ENCODE assay signal across 1 cellular context in genomic region chr17:63854709-63855108, GRCh38.
TF ChIP-seq lines count a peak whose summit lies in the region.

No MANE protein-coding gene starts in this region.

TF ChIP-seq in HepG2, 621 proteins besides CTCF, POLR2A, EP300 and RAD21 (continued from another document and continues in another):
- TF ChIP-seq ARID5B (CRISPR knock-in tag; IDR thresholded peaks at IDR 0.05) (peak; percentile 52), ZKSCAN5 (CRISPR knock-in tag; IDR thresholded peaks at IDR 0.05) (no peak), GRHL1 (CRISPR knock-in tag; conservative IDR thresholded peaks at IDR 0.05) (no peak), ZNF652 (CRISPR knock-in tag; IDR thresholded peaks at IDR 0.05; ENCODE audit: borderline replicate concordance, low read depth) (peak; percentile 37; the same call in 1 of the 2 replicates), ZBTB39 (CRISPR knock-in tag; IDR thresholded peaks at IDR 0.05) (no peak), ZNF101 (CRISPR knock-in tag; IDR thresholded peaks at IDR 0.05; ENCODE audit: borderline replicate concordance, low read depth) (no peak), HMGA1 (CRISPR knock-in tag; conservative IDR thresholded peaks at IDR 0.05) (no peak), ETV5 (CRISPR knock-in tag; IDR thresholded peaks at IDR 0.05; ENCODE audit: borderline replicate concordance) (no peak; the same call in 1 of the 2 replicates), ZNF570 (CRISPR knock-in tag; IDR thresholded peaks at IDR 0.05; ENCODE audit: borderline replicate concordance) (no peak), SNAPC5 (CRISPR knock-in tag; IDR thresholded peaks at IDR 0.05; ENCODE audit: borderline replicate concordance) (no peak), CENPT (CRISPR knock-in tag; IDR thresholded peaks at IDR 0.05; ENCODE audit: low read depth) (no peak), ZMAT3 (CRISPR knock-in tag; conservative IDR thresholded peaks at IDR 0.05) (no peak), STAT6 (CRISPR knock-in tag; IDR thresholded peaks at IDR 0.05; ENCODE audit: borderline replicate concordance) (no peak), ZGPAT (CRISPR knock-in tag; IDR thresholded peaks at IDR 0.05) (0 out of 2 replicates have a peak, but pooled peaks have one; percentile 16), ZBTB26 (CRISPR knock-in tag; IDR thresholded peaks at IDR 0.05; ENCODE audit: borderline replicate concordance) (no peak), DR1 (CRISPR knock-in tag; IDR thresholded peaks at IDR 0.05) (no peak), U2AF2 (IDR thresholded peaks at IDR 0.05; ENCODE audit: low read depth, low read length) (no peak), REPIN1 (CRISPR knock-in tag; IDR thresholded peaks at IDR 0.05; ENCODE audit: borderline replicate concordance, low read depth) (0 out of 2 replicates have a peak, but pooled peaks have one; percentile 55), PRDM15 (CRISPR knock-in tag; IDR thresholded peaks at IDR 0.05) (peak; percentile 46; the same call in 1 of the 2 replicates), SP140L (CRISPR knock-in tag; IDR thresholded peaks at IDR 0.05; ENCODE audit: borderline replicate concordance) (no peak), KDM2A (CRISPR knock-in tag; IDR thresholded peaks at IDR 0.05; ENCODE audit: borderline replicate concordance, low read depth) (no peak), ZNF597 (CRISPR knock-in tag; IDR thresholded peaks at IDR 0.05) (no peak), REL (CRISPR knock-in tag; conservative IDR thresholded peaks at IDR 0.05) (no peak), ZNF549 (CRISPR knock-in tag; IDR thresholded peaks at IDR 0.05) (no peak), BCLAF1 (IDR thresholded peaks at IDR 0.05) (no peak), RNF219 (CRISPR knock-in tag; IDR thresholded peaks at IDR 0.05) (no peak), ZNF331 (CRISPR knock-in tag; IDR thresholded peaks at IDR 0.05) (no peak), MEF2D (CRISPR knock-in tag; IDR thresholded peaks at IDR 0.05) (no peak), ZSCAN12 (CRISPR knock-in tag; IDR thresholded peaks at IDR 0.05) (no peak), ZNF543 (CRISPR knock-in tag; IDR thresholded peaks at IDR 0.05) (no peak)
